Comparison of ENCODE assay signal across 9 cellular contexts in the genomic region with DNA sequence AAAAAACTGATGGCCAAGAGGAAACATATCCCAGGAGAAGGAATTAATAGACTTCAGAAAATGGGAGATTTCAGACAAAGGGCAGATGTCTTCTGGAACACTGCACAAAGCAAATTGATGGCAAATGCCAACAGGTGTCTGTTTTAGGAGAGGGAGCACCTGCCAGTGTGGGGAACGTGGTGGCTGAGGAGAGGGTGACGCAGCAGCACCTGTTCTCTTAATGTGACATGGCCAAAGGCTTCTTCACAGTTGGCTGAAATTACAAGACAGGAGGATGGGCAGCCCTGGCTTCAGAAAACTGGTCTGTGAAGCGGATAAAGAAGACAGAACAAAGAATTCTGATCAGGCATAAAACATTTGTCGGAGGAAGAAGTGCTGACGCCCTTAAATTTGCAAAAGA.
DNase-seq lines count a peak whose midpoint lies in the region; ATAC-seq and TF ChIP-seq lines count a peak whose summit lies in the region.
"Had no signal": no experiment of that assay in that cellular context is flagged by ENCODE, and none has a peak within 500 bp of the region (broad histone marks: within the 10 kb centered on the region; RNA-seq: fewer than 3 reads in every experiment).

No MANE protein-coding gene starts in this region.

- H3K27me3 ChIP-seq in OCI-LY1 (ENCODE audit: insufficient read depth, low read length) (no peaks in the 10 kb centered on the region), thymus (ENCODE audit: control insufficient read depth, insufficient read depth) (no peaks in the 10 kb centered on the region)

- peaks cover 89% of the 10 kb centered on the region for H3K4me1 ChIP-seq in OCI-LY1 (ENCODE audit: insufficient read depth, low read length, severe bottlenecking)
- peaks cover 34% of the 10 kb centered on the region for H3K4me1 ChIP-seq in thymus (ENCODE audit: control insufficient read depth, insufficient read depth, low read length)

- peak overlapping the region; percentile 94 for H3K9ac ChIP-seq in OCI-LY1 (ENCODE audit: low read length)

- no peaks in the 10 kb centered on the region for H4K20me1 ChIP-seq in OCI-LY1 (ENCODE audit: insufficient read depth, low read length)

- H3K9me3 ChIP-seq in OCI-LY1 (ENCODE audit: low read length) (no peaks in the 10 kb centered on the region), thymus (ENCODE audit: control insufficient read depth) (no peaks in the 10 kb centered on the region)

- H3K27me3 Mint-ChIP-seq in activated T-cell treated with anti-CD3 and anti-CD28 coated beads, Interleukin-2, amount 50 U/mL, for 72 hours (ENCODE audit: low read depth): no peaks in the 10 kb centered on the region

- no peak for DNase-seq in activated T-cell treated with anti-CD3 and anti-CD28 coated beads, Interleukin-2, amount 50 U/mL, for 72 hours
- DNase-seq in activated T-cell treated with anti-CD3 and anti-CD28 coated beads, Interleukin-2, amount 50 U/mL, for 1 hour: no peak
- DNase-seq in kidney glomerular epithelial cell (lab: John Stamatoyannopoulos, UW) (no peak), hippocampal formation (lab: John Stamatoyannopoulos, UW) (no peak), GDM1 (lab: John Stamatoyannopoulos, UW) (no peak)

- H3K27ac Mint-ChIP-seq in activated T-cell treated with anti-CD3 and anti-CD28 coated beads, Interleukin-2, amount 50 U/mL, for 72 hours: peak overlapping the region; percentile 55

- no peaks in the 10 kb centered on the region; the same call in 1 of the 2 replicates for H3K79me2 ChIP-seq in OCI-LY1 (ENCODE audit: insufficient read depth, low read length)

- ATAC-seq in activated T-cell treated with anti-CD3 and anti-CD28 coated beads, Interleukin-2, amount 50 U/mL, for 72 hours (replicated peaks in 1 of 2): no peak
- peak; percentile 37 for ATAC-seq in HG03280 (IDR thresholded peaks at IDR 0.05; ENCODE audit: unreplicated experiment)

- no peaks in the 10 kb centered on the region for H3K36me3 Mint-ChIP-seq in activated T-cell treated with anti-CD3 and anti-CD28 coated beads, Interleukin-2, amount 50 U/mL, for 72 hours (ENCODE audit: insufficient read depth in 2 of 2)
- H3K36me3 Mint-ChIP-seq: stimulated activated effector memory CD8-positive, alpha-beta T cell treated with anti-CD3 and anti-CD28 coated beads, Interleukin-12 subunit alpha, Interleukin-12 subunit beta, amount 100 ng/mL, for 72 hours had no signal

- H3K9me3 Mint-ChIP-seq in activated T-cell treated with anti-CD3 and anti-CD28 coated beads, Interleukin-2, amount 50 U/mL, for 72 hours: no peaks in the 10 kb centered on the region
- H3K9me3 Mint-ChIP-seq: stimulated activated effector memory CD8-positive, alpha-beta T cell treated with anti-CD3 and anti-CD28 coated beads, Interleukin-12 subunit alpha, Interleukin-12 subunit beta, amount 100 ng/mL, for 72 hours had no signal

- peak overlapping the region; percentile 99 for H3K27ac ChIP-seq in OCI-LY1 (ENCODE audit: low read depth, low read length, poor library complexity, severe bottlenecking)
- H3K27ac ChIP-seq in thymus (ENCODE audit: low read depth): peak overlapping the region; percentile 76

- H3K36me3 ChIP-seq in OCI-LY1 (ENCODE audit: insufficient read depth, low read length): no peaks in the 10 kb centered on the region
- H3K36me3 ChIP-seq in thymus (ENCODE audit: control insufficient read depth, insufficient read depth): no peaks in the 10 kb centered on the region

- H3K9me2 ChIP-seq in OCI-LY1 (ENCODE audit: low read depth, low read length): no peaks in the 10 kb centered on the region

- WGBS in thymus: 54% methylated on average over 5 of the region's 5 CpGs

- H3K4me3 ChIP-seq in OCI-LY1 (ENCODE audit: low read depth, low read length, poor library complexity, severe bottlenecking): peak overlapping the region; percentile 69
- no peak overlapping the region for H3K4me3 ChIP-seq in thymus (ENCODE audit: low read length)

- peak overlapping the region; percentile 81 for H3K4me2 ChIP-seq in OCI-LY1 (ENCODE audit: low read length)

- no peak overlapping the region for H2AFZ ChIP-seq in OCI-LY1 (ENCODE audit: low read length)

- no peak for TF ChIP-seq CTCF in OCI-LY1 (IDR thresholded peaks at IDR 0.05; ENCODE audit: low read length)

- peak overlapping the region; percentile 75 to 76 for H3K4me3 Mint-ChIP-seq in activated T-cell treated with anti-CD3 and anti-CD28 coated beads, Interleukin-2, amount 50 U/mL, for 72 hours

- H3F3A ChIP-seq in OCI-LY1 (ENCODE audit: insufficient read depth, low read length): peaks cover 21% of the 10 kb centered on the region; the same call in 1 of the 2 replicates

- peaks cover 54% of the 10 kb centered on the region for H3K4me1 Mint-ChIP-seq in activated T-cell treated with anti-CD3 and anti-CD28 coated beads, Interleukin-2, amount 50 U/mL, for 72 hours (ENCODE audit: low read depth)
